ENCODE assay signal across 18 cellular contexts in the genomic region with DNA sequence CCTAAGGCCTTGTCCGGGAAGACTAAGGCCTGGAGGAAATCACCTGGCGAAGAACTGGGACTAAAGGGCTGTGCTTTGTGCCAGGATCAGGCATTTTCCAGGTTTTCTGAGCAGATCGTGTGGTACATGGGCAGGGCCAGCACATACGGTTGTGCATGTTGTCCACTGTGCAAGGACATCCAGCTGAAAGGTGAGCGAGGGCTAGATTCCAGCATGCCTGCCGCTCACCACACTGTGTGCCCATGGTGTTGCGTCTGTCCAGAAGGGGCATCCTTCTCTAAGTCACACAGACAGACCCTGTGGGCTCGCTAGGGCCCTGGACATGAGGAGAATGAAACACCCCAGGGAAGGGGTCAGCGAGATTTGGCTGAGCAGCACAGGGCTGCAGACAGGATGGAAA.
DNase-seq lines count a peak whose midpoint lies in the region; ATAC-seq and TF ChIP-seq lines count a peak whose summit lies in the region.
"Had no signal": no experiment of that assay in that cellular context is flagged by ENCODE, and none has a peak within 500 bp of the region (broad histone marks: within the 10 kb centered on the region; RNA-seq: fewer than 3 reads in every experiment).

No MANE protein-coding gene starts in this region.

- no peak overlapping the region for H4K8ac ChIP-seq in mesenchymal stem cell (ENCODE audit: low read length)

- 94% methylated on average over 9 of the region's 9 CpGs for WGBS in mesenchymal stem cell

- intact Hi-C loops in left ventricle myocardium superior (cut with micrococcal nuclease) (loop anchor here (10.0 kb wide), 1 partner anchor 128 kb away; a partner anchor contains a TSS), PC-3 (cut with micrococcal nuclease) (loop anchor here (2.0 kb wide), 1 partner anchor 20 kb away; no protein-coding TSS in a partner anchor)

- H3K4ac ChIP-seq in mesenchymal stem cell (ENCODE audit: low read depth in 1 of 2, low read length in 2 of 2) = no peak overlapping the region

- CTCF ChIA-PET in PC-3 (lab: Charles Lee) = no interaction called here
- CTCF ChIA-PET in activated CD8-positive, alpha-beta memory T cell treated with anti-CD3 and anti-CD28 coated beads, Interleukin-2, amount 10 ng/mL, durations not matched to agents 7 days and 5 days (lab: Charles Lee) = interaction anchor here (0.8 to 1.5 kb wide), 2 partner anchors 9 to 322 kb away, joined by 3 to 5 read pairs; no protein-coding TSS in a partner anchor

- no peak for TF ChIP-seq CTCF in right atrium auricular region (IDR thresholded peaks at IDR 0.05)
- TF ChIP-seq CTCF in PC-3 (conservative IDR thresholded peaks at IDR 0.05; ENCODE audit: low read depth, low read length) = no peak

- peaks cover 14% of the 10 kb centered on the region for H3K27me3 Mint-ChIP-seq in activated CD8-positive, alpha-beta memory T cell treated with anti-CD3 and anti-CD28 coated beads, Interleukin-2, amount 10 ng/mL, durations not matched to agents 7 days and 5 days

- H3K4me2 ChIP-seq in PC-3 (ENCODE audit: low read length) (no peak overlapping the region), mesenchymal stem cell (ENCODE audit: low read length, poor library complexity, severe bottlenecking) (no peak overlapping the region)

- peak overlapping the region; percentile 35 for H4K91ac ChIP-seq in mesenchymal stem cell (ENCODE audit: low read length)

- no peaks in the 10 kb centered on the region for H3K36me3 Mint-ChIP-seq in activated CD8-positive, alpha-beta memory T cell treated with anti-CD3 and anti-CD28 coated beads, Interleukin-2, amount 10 ng/mL, durations not matched to agents 7 days and 5 days
- H3K36me3 Mint-ChIP-seq: CD4-positive, CD25-positive, alpha-beta regulatory T cell had no signal

- peaks cover 44% of the 10 kb centered on the region for H3K4me1 Mint-ChIP-seq in activated CD8-positive, alpha-beta memory T cell treated with anti-CD3 and anti-CD28 coated beads, Interleukin-2, amount 10 ng/mL, durations not matched to agents 7 days and 5 days

- BruUV-seq in PC-3 (replicated peaks; lab: Mats Ljungman, UMichigan) = no TSS peak

- H3K9me3 ChIP-seq in right atrium auricular region = no peaks in the 10 kb centered on the region
- no peaks in the 10 kb centered on the region for H3K9me3 ChIP-seq in PC-3 (ENCODE audit: low read length)
- H3K9me3 ChIP-seq in mesenchymal stem cell (ENCODE audit: control insufficient read depth, low read length) = no peaks in the 10 kb centered on the region

- no peaks in the 10 kb centered on the region for H4K20me1 ChIP-seq in PC-3 (ENCODE audit: low read length)

- no peak overlapping the region for H3K14ac ChIP-seq in mesenchymal stem cell (ENCODE audit: low read length in 2 of 2)

- DNase-seq in left ventricle myocardium superior (no peak), right atrium auricular region (ENCODE audit: low spot score) (no peak), PC-3 (no peak), mesenchymal stem cell (no peak), cerebellar cortex (ENCODE audit: low spot score) (no peak), HCEC 1CT (no peak)
- no peak for DNase-seq in activated CD8-positive, alpha-beta memory T cell treated with anti-CD3 and anti-CD28 coated beads, Interleukin-2, amount 10 ng/mL, durations not matched to agents 7 days and 5 days
- DNase-seq: COR-L47, DMS79, H7, KG1, NCI-H1105, NCI-H146, NCI-H2029, NCI-H524, NCI-H774 had no signal

- no peak overlapping the region for H3K4me3 ChIP-seq in right atrium auricular region
- no peak overlapping the region for H3K4me3 ChIP-seq in PC-3 (ENCODE audit: low read length)
- no peak overlapping the region for H3K4me3 ChIP-seq in mesenchymal stem cell (ENCODE audit: insufficient read depth in 1 of 2, low read depth in 1 of 2, low read length in 2 of 2)

- H2AFZ ChIP-seq in PC-3 (ENCODE audit: low read length) (no peak overlapping the region), mesenchymal stem cell (ENCODE audit: low read depth, low read length) (no peak overlapping the region)

- no peaks in the 10 kb centered on the region for H3F3A ChIP-seq in PC-3 (ENCODE audit: low read length, unreplicated experiment)

- H3K27ac ChIP-seq in right atrium auricular region (no peak overlapping the region), PC-3 (ENCODE audit: low read length) (peak overlapping the region; percentile 67), mesenchymal stem cell (ENCODE audit: low read length, poor library complexity, severe bottlenecking) (no peak overlapping the region)

- H2BK12ac ChIP-seq in mesenchymal stem cell (ENCODE audit: low read length in 2 of 2) = no peak overlapping the region

- no peaks in the 10 kb centered on the region for H3K79me1 ChIP-seq in mesenchymal stem cell (replicated peaks; ENCODE audit: low read length, poor library complexity, severe bottlenecking)

- POLR2A ChIA-PET in PC-3 (lab: Charles Lee; ENCODE audit: unreplicated experiment) = no interaction called here

- peaks cover 0 to 79% of the 10 kb centered on the region in 2 donors for H3K4me1 ChIP-seq in right atrium auricular region
- H3K4me1 ChIP-seq in PC-3 (ENCODE audit: insufficient read depth, low read length) = peaks cover 27% of the 10 kb centered on the region
- H3K4me1 ChIP-seq in mesenchymal stem cell (ENCODE audit: control insufficient read depth, insufficient read depth, low read depth, low read length) = peaks cover 12% of the 10 kb centered on the region

- no peaks in the 10 kb centered on the region for H3K9me2 ChIP-seq in PC-3 (replicated peaks; ENCODE audit: low read length)

- H2BK15ac ChIP-seq in mesenchymal stem cell (ENCODE audit: low read depth, poor library complexity, severe bottlenecking) = no peak overlapping the region

- H2BK5ac ChIP-seq in mesenchymal stem cell (ENCODE audit: low read depth, low read length, poor library complexity, severe bottlenecking) = no peak overlapping the region

- H3K4me3 Mint-ChIP-seq in activated CD8-positive, alpha-beta memory T cell treated with anti-CD3 and anti-CD28 coated beads, Interleukin-2, amount 10 ng/mL, durations not matched to agents 7 days and 5 days = no peak overlapping the region
- H3K4me3 Mint-ChIP-seq: B cell; CD4-positive, CD25-positive, alpha-beta regulatory T cell had no signal

- H2AK5ac ChIP-seq in mesenchymal stem cell (ENCODE audit: low read length, severe bottlenecking) = no peak overlapping the region

- H3K27me3 ChIP-seq in right atrium auricular region (no peaks in the 10 kb centered on the region), PC-3 (ENCODE audit: low read length) (no peaks in the 10 kb centered on the region), mesenchymal stem cell (ENCODE audit: control insufficient read depth in 1 of 2, insufficient read depth in 1 of 2, low read length in 2 of 2) (peaks cover 0 to 7% of the 10 kb centered on the region in 2 experiments)

- H3K23ac ChIP-seq in mesenchymal stem cell (ENCODE audit: low read length in 2 of 2) = no peak overlapping the region

- H3K18ac ChIP-seq in mesenchymal stem cell (ENCODE audit: low read depth in 1 of 2, low read length in 2 of 2) = no peak overlapping the region

- peak; percentile 1 for ATAC-seq in left ventricle myocardium superior
- ATAC-seq in PC-3 = no peak; the same call in 1 of the 2 replicates
- ATAC-seq in activated CD8-positive, alpha-beta memory T cell treated with anti-CD3 and anti-CD28 coated beads, Interleukin-2, amount 10 ng/mL, durations not matched to agents 7 days and 5 days = no peak

- H3K27ac Mint-ChIP-seq in activated CD8-positive, alpha-beta memory T cell treated with anti-CD3 and anti-CD28 coated beads, Interleukin-2, amount 10 ng/mL, durations not matched to agents 7 days and 5 days = no peak overlapping the region
- H3K27ac Mint-ChIP-seq: B cell had no signal

- no peak overlapping the region for H3K9ac ChIP-seq in PC-3 (ENCODE audit: low read length)
- H3K9ac ChIP-seq in mesenchymal stem cell (ENCODE audit: low read length) = no peak overlapping the region

- no peaks in the 10 kb centered on the region for H3K9me3 Mint-ChIP-seq in activated CD8-positive, alpha-beta memory T cell treated with anti-CD3 and anti-CD28 coated beads, Interleukin-2, amount 10 ng/mL, durations not matched to agents 7 days and 5 days (ENCODE audit: low read depth)
- H3K9me3 Mint-ChIP-seq: CD4-positive, CD25-positive, alpha-beta regulatory T cell had no signal

- no peak overlapping the region for H2BK120ac ChIP-seq in mesenchymal stem cell (ENCODE audit: low read depth, low read length)

- no peaks in the 10 kb centered on the region for H3K79me2 ChIP-seq in PC-3 (ENCODE audit: low read length)

- H3K36me3 ChIP-seq in right atrium auricular region (no peaks in the 10 kb centered on the region), PC-3 (ENCODE audit: low read depth, low read length) (no peaks in the 10 kb centered on the region), mesenchymal stem cell (ENCODE audit: control insufficient read depth in 1 of 2, insufficient read depth in 2 of 2, low read depth in 1 of 2, low read length in 2 of 2) (no peaks in the 10 kb centered on the region)
